10 cellular contexts compared by ENCODE assay signal in the genomic region with DNA sequence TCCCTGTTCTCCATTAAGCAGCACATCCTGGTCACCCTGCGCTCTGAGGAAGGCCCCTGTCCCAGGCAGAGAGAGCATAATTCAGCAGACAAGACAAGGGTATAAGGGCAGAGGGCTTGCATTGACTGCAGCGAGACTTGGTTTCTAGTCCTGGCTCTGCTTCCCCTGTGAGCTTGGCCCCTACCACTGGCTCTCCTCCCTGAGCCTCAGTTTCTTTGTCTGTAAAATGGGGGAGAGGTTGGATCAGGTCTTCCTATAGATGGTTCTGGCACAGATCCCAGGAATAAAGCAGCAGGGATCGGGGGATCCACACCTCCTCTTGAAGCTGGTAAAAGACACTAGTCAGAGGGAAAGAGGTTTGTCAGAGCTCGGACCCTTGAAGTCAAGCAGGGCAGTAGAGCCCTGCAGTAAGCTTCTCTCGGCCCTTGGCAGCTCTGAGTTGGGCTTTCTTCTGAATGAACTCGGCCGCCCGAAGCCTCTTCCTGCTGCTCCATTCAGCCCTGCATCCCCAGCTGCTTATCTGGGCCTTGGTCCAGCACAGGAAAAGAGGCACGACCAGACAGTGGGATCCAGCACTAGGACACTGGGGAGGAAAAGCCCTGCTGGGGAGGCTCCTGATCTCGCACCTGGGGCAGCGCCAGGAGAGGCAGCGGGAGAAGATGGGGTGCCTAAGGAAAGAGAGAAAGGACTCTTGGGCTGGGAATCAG. TPM values are rescaled to one million over a fixed set of nuclear protein-coding genes. Genes with fewer than 3 reads are reported as not detected.
DNase-seq lines count a peak whose midpoint lies in the region; ATAC-seq, FAIRE-seq and TF ChIP-seq lines count a peak whose summit lies in the region.
"Had no signal": no experiment of that assay in that cellular context is flagged by ENCODE, and none has a peak within 500 bp of the region (broad histone marks: within the 10 kb centered on the region; RNA-seq: fewer than 3 reads in every experiment).

No MANE protein-coding gene starts in this region.

- H3K4me1 Mint-ChIP-seq in astrocyte (ENCODE audit: low read depth, unreplicated experiment): peaks cover 34% of the 10 kb centered on the region

- peaks cover 30% of the 10 kb centered on the region for H3K36me3 Mint-ChIP-seq in astrocyte (ENCODE audit: low read depth, unreplicated experiment)

- H3K9me3 Mint-ChIP-seq in astrocyte (ENCODE audit: unreplicated experiment): no peaks in the 10 kb centered on the region
- H3K9me3 Mint-ChIP-seq: stimulated activated naive CD8-positive, alpha-beta T cell treated with anti-CD3 and anti-CD28 coated beads, Interleukin-15, Interleukin-2, amounts not matched to agents 100 ng/mL and 50 ng/mL, for 24 hours had no signal

- H3K9ac ChIP-seq in astrocyte (ENCODE audit: low read length) (peak overlapping the region; percentile 94), iPS-15b (ENCODE audit: low read depth, low read length) (peak overlapping the region; percentile 47), skeletal muscle satellite cell (ENCODE audit: low read depth, low read length) (peak overlapping the region; percentile 89)

- ATAC-seq in GM18909 (IDR thresholded peaks at IDR 0.05; ENCODE audit: poor library complexity, unreplicated experiment) (no peak), HG03196 (IDR thresholded peaks at IDR 0.05; ENCODE audit: unreplicated experiment) (no peak), GM19467 (IDR thresholded peaks at IDR 0.05; ENCODE audit: unreplicated experiment) (no peak)

- peaks cover 30% of the 10 kb centered on the region for H3K4me1 ChIP-seq in astrocyte (ENCODE audit: insufficient read depth, low read length)
- peaks cover 23% of the 10 kb centered on the region for H3K4me1 ChIP-seq in iPS-15b (ENCODE audit: control insufficient read depth, insufficient read depth, low read length)
- peaks cover 43% of the 10 kb centered on the region for H3K4me1 ChIP-seq in skeletal muscle satellite cell (ENCODE audit: control insufficient read depth, insufficient read depth, low read length)

- peak overlapping the region; percentile 84 for H3K27ac ChIP-seq in astrocyte (ENCODE audit: low read depth, low read length)

- H3K9me3 ChIP-seq in astrocyte (ENCODE audit: insufficient read depth, low read depth, low read length) (no peaks in the 10 kb centered on the region), iPS-15b (ENCODE audit: control insufficient read depth, insufficient read depth, low read length) (no peaks in the 10 kb centered on the region), skeletal muscle satellite cell (replicated peaks; ENCODE audit: low read length) (no peaks in the 10 kb centered on the region)

- peak overlapping the region; percentile 86 for H3K4me3 ChIP-seq in astrocyte (ENCODE audit: insufficient read depth, low read depth, low read length)
- peak overlapping the region; percentile 88 for H3K4me3 ChIP-seq in iPS-15b (ENCODE audit: low read depth, low read length)
- H3K4me3 ChIP-seq in skeletal muscle satellite cell (ENCODE audit: low read length): peak overlapping the region; percentile 87

- H3K36me3 ChIP-seq in astrocyte (ENCODE audit: insufficient read depth, low read length) (peaks cover 6% of the 10 kb centered on the region), iPS-15b (ENCODE audit: control insufficient read depth, insufficient read depth, low read length) (no peaks in the 10 kb centered on the region), skeletal muscle satellite cell (ENCODE audit: insufficient read depth, low read length) (peaks cover 11% of the 10 kb centered on the region)

- peak overlapping the region; percentile 97 for H3K4me2 ChIP-seq in astrocyte (ENCODE audit: low read length)
- peak overlapping the region; percentile 90 for H3K4me2 ChIP-seq in skeletal muscle satellite cell (ENCODE audit: low read length)

- DNase-seq in HCEC 1CT (peak; percentile 79), astrocyte (ENCODE audit: low read depth) (peak; percentile 71), GM20000 (ENCODE audit: low spot score) (no peak)
- DNase-seq: activated CD4-positive, alpha-beta T cell treated with anti-CD3 and anti-CD28 coated beads, Interleukin-2, amount 50 U/mL, for 4 hours had no signal

- no peak overlapping the region for H2AFZ ChIP-seq in astrocyte (ENCODE audit: low read depth, low read length)

- H4K20me1 ChIP-seq in astrocyte (ENCODE audit: insufficient read depth, low read length): peaks cover 48% of the 10 kb centered on the region

- no peak for TF ChIP-seq CTCF in astrocyte (IDR thresholded peaks at IDR 0.05; ENCODE audit: insufficient read depth, low read depth, low read length)
- TF ChIP-seq CTCF in GM20000 (IDR thresholded peaks at IDR 0.05; ENCODE audit: extremely low read depth, missing control alignments): no peak

- peak overlapping the region; percentile 100 for H3K4me3 Mint-ChIP-seq in astrocyte (ENCODE audit: unreplicated experiment)
- H3K4me3 Mint-ChIP-seq: stimulated activated naive CD8-positive, alpha-beta T cell treated with anti-CD3 and anti-CD28 coated beads, Interleukin-15, Interleukin-2, amounts not matched to agents 100 ng/mL and 50 ng/mL, for 24 hours had no signal

- no peaks in the 10 kb centered on the region for H3K27me3 ChIP-seq in astrocyte (ENCODE audit: insufficient read depth, low read length)
- H3K27me3 ChIP-seq in iPS-15b (ENCODE audit: control insufficient read depth, insufficient read depth, low read length): no peaks in the 10 kb centered on the region
- H3K27me3 ChIP-seq in skeletal muscle satellite cell (ENCODE audit: control insufficient read depth, insufficient read depth, low read length): no peaks in the 10 kb centered on the region

- no peak for FAIRE-seq in astrocyte (lab: Jason Lieb, UNC)

- H3K27me3 Mint-ChIP-seq in astrocyte (ENCODE audit: low read depth, unreplicated experiment): no peaks in the 10 kb centered on the region

- H3K27ac Mint-ChIP-seq in astrocyte (ENCODE audit: unreplicated experiment): peak overlapping the region; percentile 88
- H3K27ac Mint-ChIP-seq: stimulated activated naive CD8-positive, alpha-beta T cell treated with anti-CD3 and anti-CD28 coated beads, Interleukin-15, Interleukin-2, amounts not matched to agents 100 ng/mL and 50 ng/mL, for 24 hours had no signal

- H3K79me2 ChIP-seq in astrocyte (ENCODE audit: insufficient read depth, low read length): peaks cover 69% of the 10 kb centered on the region

RNA-seq across cellular contexts. Expression of gene CREB3L1, which starts 2.1 kb away (rescaled TPM):
- total RNA-seq in astrocyte: 324 and 399 TPM in 2 replicates
- 10.4 and 18.6 TPM in 2 replicates for total RNA-seq in skeletal muscle satellite cell (2012; rRNA removed)
